27 cellular contexts compared by ENCODE assay signal in genomic region chr6:169912266-169913095, GRCh38.
DNase-seq lines count a peak whose midpoint lies in the region; ATAC-seq lines count a peak whose summit lies in the region.
"Had no signal": no experiment of that assay in that cellular context is flagged by ENCODE, and none has a peak within 500 bp of the region (broad histone marks: within the 10 kb centered on the region; RNA-seq: fewer than 3 reads in every experiment).

No MANE protein-coding gene starts in this region.

- no peaks in the 10 kb centered on the region for H3K4me1 Mint-ChIP-seq in activated T-cell treated with anti-CD3 and anti-CD28 coated beads, Interleukin-2, amount 50 U/mL, for 72 hours (ENCODE audit: low read depth)
- peaks cover 23% of the 10 kb centered on the region for H3K4me1 Mint-ChIP-seq in dendritic cell treated with granulocyte-macrophage colony-stimulating factor and Interleukin-4, amounts not matched to agents 40 ng/mL and 50 ng/mL, for 4 days (ENCODE audit: low read depth)
- peaks cover 12 to 21% of the 10 kb centered on the region in 2 donors for H3K4me1 Mint-ChIP-seq in immature natural killer cell

- intact Hi-C loops in dendritic cell treated with granulocyte-macrophage colony-stimulating factor and Interleukin-4, amounts not matched to agents 40 ng/mL and 50 ng/mL, for 4 days (cut with micrococcal nuclease), result no loop called here
- intact Hi-C loops in posterior vena cava (cut with DNase I), result loop anchor here in 1 of 2 donors (2.0 kb wide), 1 partner anchor 54 kb away; no protein-coding TSS in a partner anchor

- H3K27ac Mint-ChIP-seq in activated T-cell treated with anti-CD3 and anti-CD28 coated beads, Interleukin-2, amount 50 U/mL, for 72 hours, result no peak overlapping the region
- H3K27ac Mint-ChIP-seq in dendritic cell treated with granulocyte-macrophage colony-stimulating factor and Interleukin-4, amounts not matched to agents 40 ng/mL and 50 ng/mL, for 4 days, result no peak overlapping the region
- peak overlapping the region in 1 of 6 donors; percentile 7 for H3K27ac Mint-ChIP-seq in immature natural killer cell
- H3K27ac Mint-ChIP-seq: activated CD4-positive, alpha-beta memory T cell treated with anti-CD3 and anti-CD28 coated beads for 36 hours; activated naive CD4-positive, alpha-beta T cell treated with anti-CD3 and anti-CD28 coated beads for 36 hours; mesothelial cell of epicardium; T-helper 17 cell had no signal

- no peaks in the 10 kb centered on the region for H3K9me3 Mint-ChIP-seq in activated T-cell treated with anti-CD3 and anti-CD28 coated beads, Interleukin-2, amount 50 U/mL, for 72 hours
- no peaks in the 10 kb centered on the region for H3K9me3 Mint-ChIP-seq in dendritic cell treated with granulocyte-macrophage colony-stimulating factor and Interleukin-4, amounts not matched to agents 40 ng/mL and 50 ng/mL, for 4 days
- H3K9me3 Mint-ChIP-seq in immature natural killer cell, result no peaks in the 10 kb centered on the region
- H3K9me3 Mint-ChIP-seq: activated CD4-positive, alpha-beta memory T cell treated with anti-CD3 and anti-CD28 coated beads for 36 hours; activated naive CD4-positive, alpha-beta T cell treated with anti-CD3 and anti-CD28 coated beads for 36 hours; central memory CD8-positive, alpha-beta T cell; mesothelial cell of epicardium had no signal

- H3K4me3 Mint-ChIP-seq in activated T-cell treated with anti-CD3 and anti-CD28 coated beads, Interleukin-2, amount 50 U/mL, for 72 hours, result no peak overlapping the region
- H3K4me3 Mint-ChIP-seq in dendritic cell treated with granulocyte-macrophage colony-stimulating factor and Interleukin-4, amounts not matched to agents 40 ng/mL and 50 ng/mL, for 4 days, result peak overlapping the region; percentile 48
- no peak overlapping the region for H3K4me3 Mint-ChIP-seq in immature natural killer cell
- H3K4me3 Mint-ChIP-seq: activated CD4-positive, alpha-beta memory T cell treated with anti-CD3 and anti-CD28 coated beads for 36 hours; activated naive CD4-positive, alpha-beta T cell treated with anti-CD3 and anti-CD28 coated beads for 36 hours; central memory CD8-positive, alpha-beta T cell; mesothelial cell of epicardium; T-helper 17 cell had no signal

- no peak for DNase-seq in activated T-cell treated with anti-CD3 and anti-CD28 coated beads, Interleukin-2, amount 50 U/mL, for 72 hours
- DNase-seq in activated T-cell treated with anti-CD3 and anti-CD28 coated beads for 4 hours, result no peak
- peak; percentile 89 for DNase-seq in MV-4-11 (lab: John Stamatoyannopoulos, UW)
- DNase-seq in posterior vena cava (ENCODE audit: low spot score), result peak; percentile 59
- DNase-seq in immature natural killer cell, result no peak
- DNase-seq in anterior cingulate cortex (lab: John Stamatoyannopoulos, UW), result no peak
- DNase-seq: 8988T; activated CD4-positive, alpha-beta memory T cell treated with anti-CD3 and anti-CD28 coated beads for 36 hours; activated CD8-positive, alpha-beta memory T cell treated with anti-CD3 and anti-CD28 coated beads, Interleukin-2, amount 50 U/mL, for 4 hours; activated naive CD4-positive, alpha-beta T cell treated with anti-CD3 and anti-CD28 coated beads for 36 hours; DMS 273 treated with DMSO at 0.1 percent for 48 hours; esophagus squamous epithelium; gastrocnemius medialis; kidney glomerular epithelial cell; NCI-H1092; NCI-H1694; NCI-H446; NCI-H748 treated with DMSO at 0.1 percent for 48 hours; stimulated activated naive CD4-positive, alpha-beta T cell; T-helper 17 cell; uterus had no signal

- H3K36me3 Mint-ChIP-seq in activated T-cell treated with anti-CD3 and anti-CD28 coated beads, Interleukin-2, amount 50 U/mL, for 72 hours (ENCODE audit: insufficient read depth in 2 of 2), result no peaks in the 10 kb centered on the region
- no peaks in the 10 kb centered on the region for H3K36me3 Mint-ChIP-seq in dendritic cell treated with granulocyte-macrophage colony-stimulating factor and Interleukin-4, amounts not matched to agents 40 ng/mL and 50 ng/mL, for 4 days (ENCODE audit: low read depth)
- no peaks in the 10 kb centered on the region for H3K36me3 Mint-ChIP-seq in immature natural killer cell
- H3K36me3 Mint-ChIP-seq: activated CD4-positive, alpha-beta memory T cell treated with anti-CD3 and anti-CD28 coated beads for 36 hours; mesothelial cell of epicardium had no signal

- ATAC-seq in activated T-cell treated with anti-CD3 and anti-CD28 coated beads, Interleukin-2, amount 50 U/mL, for 72 hours (replicated peaks in 1 of 2), result peak; percentile 20 to 48
- no peak for ATAC-seq in GM19467 (IDR thresholded peaks at IDR 0.05; ENCODE audit: unreplicated experiment)
- ATAC-seq: activated CD4-positive, CD25-positive, alpha-beta regulatory T cell treated with anti-CD3 and anti-CD28 coated beads, Interleukin-2, amount 50 U/mL, for 24 hours; gastrocnemius medialis; GM12878; T-helper 17 cell had no signal

- H3K27me3 Mint-ChIP-seq in activated T-cell treated with anti-CD3 and anti-CD28 coated beads, Interleukin-2, amount 50 U/mL, for 72 hours (ENCODE audit: low read depth), result peaks cover 19% of the 10 kb centered on the region
- no peaks in the 10 kb centered on the region for H3K27me3 Mint-ChIP-seq in dendritic cell treated with granulocyte-macrophage colony-stimulating factor and Interleukin-4, amounts not matched to agents 40 ng/mL and 50 ng/mL, for 4 days
- H3K27me3 Mint-ChIP-seq in immature natural killer cell (ENCODE audit: low read depth in 3 of 3), result peaks cover 2 to 5% (median 4%) of the 10 kb centered on the region in 3 donors

Comparison
In these comparisons a context has a peak if more than half of its experiments do, and no peak if none do; other contexts are left out.
1. DNase-seq: peak in MV-4-11 (single experiment) and posterior vena cava (single experiment); none in activated T-cell treated with anti-CD3 and anti-CD28 coated beads, Interleukin-2, amount 50 U/mL, for 72 hours (0 of 2), activated T-cell treated with anti-CD3 and anti-CD28 coated beads for 4 hours (single experiment), immature natural killer cell (0 of 3) and anterior cingulate cortex (0 of 58).